21 cellular contexts compared by ENCODE assay signal in the genomic region with DNA sequence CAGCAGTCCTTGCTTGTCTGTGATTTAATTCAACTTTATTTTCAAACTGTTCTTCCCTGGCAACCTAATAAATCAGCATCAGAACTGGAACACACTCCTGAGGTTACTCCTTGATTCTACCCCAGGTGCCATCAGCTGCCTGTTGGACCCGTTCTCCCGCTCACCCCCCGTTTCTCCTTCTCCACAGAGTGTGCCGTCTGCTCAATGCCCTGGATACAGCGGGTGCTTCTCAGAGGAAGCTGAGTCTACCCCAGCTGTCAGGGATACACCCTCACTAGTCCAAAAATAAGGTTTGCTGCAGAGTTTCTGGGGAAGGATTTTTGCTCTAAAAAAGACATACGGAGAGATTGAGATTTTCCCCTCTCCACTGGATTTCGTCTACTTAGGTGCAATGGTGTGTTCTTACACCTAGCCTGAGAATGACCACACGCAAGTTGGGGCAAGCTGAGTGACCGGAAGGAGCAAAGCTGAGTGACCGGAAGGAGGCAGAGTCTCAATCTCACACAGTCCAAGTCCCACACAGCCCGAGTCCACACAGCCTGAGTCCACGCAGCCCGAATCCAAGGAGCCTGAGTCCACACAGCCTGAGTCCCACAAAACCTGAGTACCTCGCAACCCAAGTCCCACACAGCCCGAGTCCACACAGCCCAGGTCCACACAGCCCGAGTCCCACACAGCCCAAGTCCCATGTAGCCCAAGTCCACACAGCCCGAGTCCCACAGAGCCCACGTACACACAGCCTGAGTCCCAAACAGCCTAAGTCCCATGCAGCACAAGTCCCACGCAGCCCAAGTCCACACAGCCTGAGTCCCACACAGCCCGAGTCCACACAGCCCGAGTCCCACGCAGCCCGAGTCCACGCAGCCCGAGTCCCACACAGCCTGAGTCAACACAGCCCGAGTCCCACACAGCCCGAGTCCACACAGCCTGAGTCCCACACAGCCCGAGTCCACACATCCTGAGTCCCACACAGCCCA. TPM values are rescaled to one million over a fixed set of nuclear protein-coding genes. Genes with fewer than 3 reads are reported as not detected.
DNase-seq lines count a peak whose midpoint lies in the region; ATAC-seq and TF ChIP-seq lines count a peak whose summit lies in the region.
"Had no signal": no experiment of that assay in that cellular context is flagged by ENCODE, and none has a peak within 500 bp of the region (broad histone marks: within the 10 kb centered on the region; RNA-seq: fewer than 3 reads in every experiment).

No MANE protein-coding gene starts in this region.

- 76 to 87% methylated on average over 6 to 11 of the region's 28 CpGs for WGBS in gastroesophageal sphincter (ENCODE audit: low coverage in 1 of 2), 2 donors
- 86 to 95% (median 92%) methylated on average over 24 to 28 of the region's 28 CpGs for WGBS in spleen, 5 donors

- H3K27me3 ChIP-seq in gastroesophageal sphincter (no peaks in the 10 kb centered on the region), muscle layer of duodenum (ENCODE audit: low read depth, low read length) (no peaks in the 10 kb centered on the region), spleen (replicated peaks in 1 of 7) (peaks cover 0 to 7% (median 0%) of the 10 kb centered on the region in 7 donors)
- H3K27me3 ChIP-seq: neutrophil had no signal

- TF ChIP-seq POLR2A in gastroesophageal sphincter (IDR thresholded peaks at IDR 0.05) = no peak
- no peak for TF ChIP-seq POLR2A in spleen (IDR thresholded peaks at IDR 0.05)

- ATAC-seq in gastroesophageal sphincter = peak; percentile 18
- ATAC-seq in activated T-cell treated with anti-CD3 and anti-CD28 coated beads, Interleukin-2, amount 50 U/mL, for 72 hours (replicated peaks in 1 of 2) = no peak
- ATAC-seq: K562 had no signal

- intact Hi-C loops in spleen (cut with DNase I; ENCODE audit: low total_unique reads) = no loop called here

- no peaks in the 10 kb centered on the region for H3K27me3 Mint-ChIP-seq in activated T-cell treated with anti-CD3 and anti-CD28 coated beads, Interleukin-2, amount 50 U/mL, for 72 hours (ENCODE audit: low read depth)

- H3K36me3 ChIP-seq in gastroesophageal sphincter = no peaks in the 10 kb centered on the region
- no peaks in the 10 kb centered on the region for H3K36me3 ChIP-seq in muscle layer of duodenum (ENCODE audit: control insufficient read depth in 1 of 2, insufficient read depth in 2 of 2, low read length in 2 of 2)
- H3K36me3 ChIP-seq in spleen = no peaks in the 10 kb centered on the region
- H3K36me3 ChIP-seq: neutrophil had no signal

- no peaks in the 10 kb centered on the region for H3K9me3 ChIP-seq in gastroesophageal sphincter
- H3K9me3 ChIP-seq in muscle layer of duodenum (ENCODE audit: control insufficient read depth in 1 of 2, low read length in 2 of 2) = no peaks in the 10 kb centered on the region
- H3K9me3 ChIP-seq in spleen = peaks cover 0 to 18% (median 0%) of the 10 kb centered on the region in 8 donors

- H3K27ac ChIP-seq in gastroesophageal sphincter (peak overlapping the region in 2 of 4 donors; percentile 31 to 49), muscle layer of duodenum (ENCODE audit: low read length) (peak overlapping the region; percentile 40), spleen (no peak overlapping the region)
- H3K27ac ChIP-seq: 22Rv1, neutrophil had no signal

- peaks cover 3% of the 10 kb centered on the region in 2 donors for H3K36me3 Mint-ChIP-seq in activated T-cell treated with anti-CD3 and anti-CD28 coated beads, Interleukin-2, amount 50 U/mL, for 72 hours (ENCODE audit: insufficient read depth in 2 of 2)

- H3K4me3 ChIP-seq in gastroesophageal sphincter (peak overlapping the region in 1 of 2 donors; percentile 0), muscle layer of duodenum (ENCODE audit: low read depth in 1 of 2, low read length in 2 of 2) (no peak overlapping the region), spleen (no peak overlapping the region)
- H3K4me3 ChIP-seq: K562 had no signal

- no peak for TF ChIP-seq EP300 in gastroesophageal sphincter (IDR thresholded peaks at IDR 0.05)

- no peak overlapping the region for H3K27ac Mint-ChIP-seq in activated T-cell treated with anti-CD3 and anti-CD28 coated beads, Interleukin-2, amount 50 U/mL, for 72 hours
- H3K27ac Mint-ChIP-seq: activated naive CD4-positive, alpha-beta T cell treated with anti-CD3 and anti-CD28 coated beads for 36 hours had no signal

- DNase-seq in DMS153 (lab: John Stamatoyannopoulos, UW) = peak; percentile 65
- DNase-seq in DMS153 treated with DMSO at 0.1 percent for 48 hours (lab: John Stamatoyannopoulos, UW; ENCODE audit: unreplicated experiment) = no peak
- DNase-seq in spleen = peak; percentile 41
- no peak for DNase-seq in activated T-cell treated with anti-CD3 and anti-CD28 coated beads, Interleukin-2, amount 50 U/mL, for 72 hours
- no peak for DNase-seq in activated CD4-positive, alpha-beta T cell treated with anti-CD3 and anti-CD28 coated beads, Interleukin-2, amount 50 U/mL, for 48 hours
- no peak for DNase-seq in HuH-7 (ENCODE audit: low spot score)
- DNase-seq: activated CD4-positive, alpha-beta T cell treated with anti-CD3 and anti-CD28 coated beads, Interleukin-2, amount 50 U/mL, for 4 hours; activated naive CD4-positive, alpha-beta T cell treated with anti-CD3 and anti-CD28 coated beads for 36 hours; kidney; mesendoderm; NCI-H82; OCI-M1; stimulated activated CD4-positive, alpha-beta T cell treated with anti-CD3 and anti-CD28 coated beads, Interleukin-1b, Interleukin-23, amount 100 ng/mL, for 48 hours; stimulated activated naive CD4-positive, alpha-beta T cell treated with Interleukin-2 at 50 U/mL for 16 hours; trophoblast cell had no signal

- no peak overlapping the region for H3K4me3 Mint-ChIP-seq in activated T-cell treated with anti-CD3 and anti-CD28 coated beads, Interleukin-2, amount 50 U/mL, for 72 hours
- H3K4me3 Mint-ChIP-seq: activated naive CD4-positive, alpha-beta T cell treated with anti-CD3 and anti-CD28 coated beads for 36 hours had no signal

- TF ChIP-seq CTCF in gastroesophageal sphincter (IDR thresholded peaks at IDR 0.05) = no peak
- no peak for TF ChIP-seq CTCF in spleen (IDR thresholded peaks at IDR 0.05 in 8 of 11, conservative IDR thresholded peaks at IDR 0.05 in 3 of 11)

- H3K4me1 Mint-ChIP-seq in activated T-cell treated with anti-CD3 and anti-CD28 coated beads, Interleukin-2, amount 50 U/mL, for 72 hours (ENCODE audit: low read depth) = no peaks in the 10 kb centered on the region

- peaks cover 0 to 5% of the 10 kb centered on the region in 2 donors for H3K9me3 Mint-ChIP-seq in activated T-cell treated with anti-CD3 and anti-CD28 coated beads, Interleukin-2, amount 50 U/mL, for 72 hours
- H3K9me3 Mint-ChIP-seq: activated naive CD4-positive, alpha-beta T cell treated with anti-CD3 and anti-CD28 coated beads for 36 hours had no signal

- peaks cover 0 to 14% (median 0%) of the 10 kb centered on the region in 3 donors for H3K4me1 ChIP-seq in gastroesophageal sphincter
- H3K4me1 ChIP-seq in muscle layer of duodenum (ENCODE audit: control insufficient read depth in 1 of 2, insufficient read depth in 2 of 2, low read length in 2 of 2) = peaks cover 0 to 4% of the 10 kb centered on the region in 2 donors
- peaks cover 0 to 9% (median 0%) of the 10 kb centered on the region in 6 donors for H3K4me1 ChIP-seq in spleen

RNA-seq across cellular contexts. Expression of a gene that starts 58.6 kb away (rescaled TPM):
- total RNA-seq in gastroesophageal sphincter (1 to 10 TPM in 2 of 4 donors, under 1 TPM in 2; 0.54 to 4.3 (median 1.5) TPM), spleen (not detected)
- under 1 TPM in 2 of 3 donors, not detected in 1; 0.04 to 0.09 TPM for polyA plus RNA-seq in spleen
- total RNA-seq in activated T-cell treated with anti-CD3 and anti-CD28 coated beads, Interleukin-2, amount 50 U/mL, for 72 hours = 1 to 10 TPM in 1 of 2 donors, under 1 TPM in 1; 0.14 to 1.3 TPM
- total RNA-seq: activated naive CD4-positive, alpha-beta T cell treated with anti-CD3 and anti-CD28 coated beads for 36 hours; K562 had no signal
- polyA plus RNA-seq: BJ, K562 had no signal

Comparison
In these comparisons a context has a peak if more than half of its experiments do, and no peak if none do; other contexts are left out.
1. DNase-seq: peak in DMS153 (single experiment) and spleen (single experiment); none in DMS153 treated with DMSO at 0.1 percent for 48 hours (single experiment), activated T-cell treated with anti-CD3 and anti-CD28 coated beads, Interleukin-2, amount 50 U/mL, for 72 hours (0 of 2), activated CD4-positive, alpha-beta T cell treated with anti-CD3 and anti-CD28 coated beads, Interleukin-2, amount 50 U/mL, for 48 hours (0 of 2) and HuH-7 (single experiment).